Comparison of ENCODE assay signal across 19 cellular contexts in genomic region chr6:7132398-7132797, GRCh38. TPM values are rescaled to one million over a fixed set of nuclear protein-coding genes. Genes with fewer than 3 reads are reported as not detected.
DNase-seq lines count a peak whose midpoint lies in the region; ATAC-seq lines count a peak whose summit lies in the region.
"Had no signal": no experiment of that assay in that cellular context is flagged by ENCODE, and none has a peak within 500 bp of the region (broad histone marks: within the 10 kb centered on the region; RNA-seq: fewer than 3 reads in every experiment).

No MANE protein-coding gene starts in this region.

- POLR2A ChIA-PET in naive thymus-derived CD4-positive, alpha-beta T cell (lab: Charles Lee), result interaction anchor here (0.6 to 9.5 kb wide), 4 partner anchors 8 to 480 kb away, joined by 3 to 99 read pairs (median 47); partner anchors contain the start of gene RREB1

- intact Hi-C loops in naive thymus-derived CD4-positive, alpha-beta T cell (cut with micrococcal nuclease), result loop anchor here (2.0 to 10.0 kb wide), 2 partner anchors 14 to 1128 kb away; partner anchors contain the start of gene NRN1 (in 1 of the 2)

- ATAC-seq in naive thymus-derived CD4-positive, alpha-beta T cell, result no peak
- no peak for ATAC-seq in HG03135 (IDR thresholded peaks at IDR 0.05; ENCODE audit: unreplicated experiment)
- ATAC-seq: GM12878, K562 had no signal

- H3K4me3 Mint-ChIP-seq in naive thymus-derived CD4-positive, alpha-beta T cell, result peak overlapping the region in 6 of 10 donors; percentile 6 to 52 (median 26)

- peaks cover 57 to 96% (median 90%) of the 10 kb centered on the region in 7 donors for H3K4me1 Mint-ChIP-seq in naive thymus-derived CD4-positive, alpha-beta T cell

- no peaks in the 10 kb centered on the region for H3K9me3 ChIP-seq in naive thymus-derived CD4-positive, alpha-beta T cell (ENCODE audit: control insufficient read depth in 2 of 3, low read length in 3 of 3)
- H3K9me3 ChIP-seq: SK-N-SH had no signal

- CTCF ChIA-PET in naive thymus-derived CD4-positive, alpha-beta T cell (lab: Charles Lee), result no interaction called here

- DNase-seq in NCI-H2107 treated with DMSO at 0.1 percent for 48 hours (lab: John Stamatoyannopoulos, UW; ENCODE audit: unreplicated experiment) (peak; percentile 84), NCI-H2107 (lab: John Stamatoyannopoulos, UW) (no peak), NCI-H146 treated with DMSO at 0.1 percent for 48 hours (lab: John Stamatoyannopoulos, UW; ENCODE audit: unreplicated experiment) (peak; percentile 90), NCI-H748 treated with DMSO at 0.1 percent for 48 hours (lab: John Stamatoyannopoulos, UW) (peak; percentile 23), RPMI8226 (no peak), NCI-H2171 treated with DMSO at 0.1 percent for 48 hours (lab: John Stamatoyannopoulos, UW) (no peak)
- no peak for DNase-seq in naive thymus-derived CD4-positive, alpha-beta T cell
- DNase-seq: DMS53, GOT3, NCI-H1048, NCI-H1694, NCI-H226, NCI-H82, Right ventricle myocardium superior, SK-N-SH had no signal

- H3K27ac ChIP-seq in naive thymus-derived CD4-positive, alpha-beta T cell (ENCODE audit: low read depth, low read length), result no peak overlapping the region
- H3K27ac ChIP-seq: 22Rv1 had no signal

- no peaks in the 10 kb centered on the region for H3K36me3 ChIP-seq in naive thymus-derived CD4-positive, alpha-beta T cell (ENCODE audit: control insufficient read depth in 2 of 3, insufficient read depth in 3 of 3, low read length in 3 of 3)

- H3K36me3 Mint-ChIP-seq in naive thymus-derived CD4-positive, alpha-beta T cell, result peaks cover 0 to 4% (median 0%) of the 10 kb centered on the region in 5 donors

- H3K27me3 Mint-ChIP-seq in naive thymus-derived CD4-positive, alpha-beta T cell, result no peaks in the 10 kb centered on the region

- no peaks in the 10 kb centered on the region for H3K27me3 ChIP-seq in naive thymus-derived CD4-positive, alpha-beta T cell (ENCODE audit: control insufficient read depth in 2 of 2, insufficient read depth in 2 of 2, low read length in 2 of 2)

- peak overlapping the region in 7 of 9 donors; percentile 45 to 97 (median 70) for H3K27ac Mint-ChIP-seq in naive thymus-derived CD4-positive, alpha-beta T cell

- H3K4me1 ChIP-seq in naive thymus-derived CD4-positive, alpha-beta T cell (ENCODE audit: control insufficient read depth in 2 of 2, insufficient read depth in 2 of 2, low read length in 2 of 2), result peaks cover 9 to 50% of the 10 kb centered on the region in 2 donors

- H3K4me3 ChIP-seq in naive thymus-derived CD4-positive, alpha-beta T cell (ENCODE audit: low read length), result no peak overlapping the region
- H3K4me3 ChIP-seq: GM12878, K562 had no signal

- H3K9me3 Mint-ChIP-seq in naive thymus-derived CD4-positive, alpha-beta T cell, result no peaks in the 10 kb centered on the region

RNA-seq across cellular contexts. Expression of gene RREB1, which starts 24.6 kb away (rescaled TPM):
- total RNA-seq in naive thymus-derived CD4-positive, alpha-beta T cell, result 10 to 100 TPM; 28.3 to 56.7 (median 51.6) TPM
- polyA plus RNA-seq in naive thymus-derived CD4-positive, alpha-beta T cell, result 10 to 100 TPM in 1 of 2 donors, 1 to 10 TPM in 1; 4.2 to 10.0 TPM

Comparison
In these comparisons a context has a peak if more than half of its experiments do, and no peak if none do; other contexts are left out.
1. DNase-seq: peak in NCI-H2107 treated with DMSO at 0.1 percent for 48 hours (single experiment), NCI-H146 treated with DMSO at 0.1 percent for 48 hours (single experiment) and NCI-H748 treated with DMSO at 0.1 percent for 48 hours (single experiment); none in NCI-H2107 (single experiment), naive thymus-derived CD4-positive, alpha-beta T cell (0 of 9), RPMI8226 (single experiment) and NCI-H2171 treated with DMSO at 0.1 percent for 48 hours (single experiment).